Comparison of ENCODE assay signal across 10 cellular contexts in genomic region chr1:155081472-155082300, GRCh38. TPM values are rescaled to one million over a fixed set of nuclear protein-coding genes. Genes with fewer than 3 reads are reported as not detected.
DNase-seq lines count a peak whose midpoint lies in the region; ATAC-seq and TF ChIP-seq lines count a peak whose summit lies in the region.
"Had no signal": no experiment of that assay in that cellular context is flagged by ENCODE, and none has a peak within 500 bp of the region (broad histone marks: within the 10 kb centered on the region; RNA-seq: fewer than 3 reads in every experiment).

No MANE protein-coding gene starts in this region.

- H3K4me3 ChIP-seq in Peyer's patch: peak overlapping the region in 3 of 4 donors; percentile 25 to 64 (median 39)
- peak overlapping the region; percentile 18 to 42 (median 28) for H3K4me3 ChIP-seq in esophagus muscularis mucosa
- H3K4me3 ChIP-seq: body of pancreas had no signal

- peak overlapping the region; percentile 77 for H3K4me3 Mint-ChIP-seq in stimulated activated effector memory CD8-positive, alpha-beta T cell treated with anti-CD3 and anti-CD28 coated beads, Interleukin-12 subunit alpha, Interleukin-12 subunit beta, amount 100 ng/mL, for 72 hours

- H3K4me1 ChIP-seq in Peyer's patch (peaks cover 23 to 77% (median 51%) of the 10 kb centered on the region in 4 donors), esophagus muscularis mucosa (peaks cover 60 to 80% (median 71%) of the 10 kb centered on the region in 4 donors)

- H3K27ac ChIP-seq in Peyer's patch (no peak overlapping the region), esophagus muscularis mucosa (replicated peaks in 1 of 4) (no peak overlapping the region)
- H3K27ac ChIP-seq: body of pancreas had no signal

- H3K36me3 ChIP-seq in Peyer's patch (no peaks in the 10 kb centered on the region), esophagus muscularis mucosa (no peaks in the 10 kb centered on the region)

- ATAC-seq in stimulated activated effector memory CD8-positive, alpha-beta T cell treated with anti-CD3 and anti-CD28 coated beads, Interleukin-12 subunit alpha, Interleukin-12 subunit beta, amount 100 ng/mL, for 72 hours: no peak
- ATAC-seq in HG02981 (IDR thresholded peaks at IDR 0.05; ENCODE audit: unreplicated experiment): no peak
- ATAC-seq: body of pancreas had no signal

- TF ChIP-seq CTCF in Peyer's patch (IDR thresholded peaks at IDR 0.05) (no peak), esophagus muscularis mucosa (IDR thresholded peaks at IDR 0.05) (no peak)

- DNase-seq in SIG-M5 treated with dmso at 0.1 percent for 504 hours (lab: John Stamatoyannopoulos, UW; ENCODE audit: unreplicated experiment): peak; percentile 65
- DNase-seq in SIG-M5 (lab: John Stamatoyannopoulos, UW): no peak
- peak in 1 of 3 donors; percentile 69 for DNase-seq in Peyer's patch
- DNase-seq in esophagus muscularis mucosa (ENCODE audit: extremely low spot score): no peak
- DNase-seq in stimulated activated effector memory CD8-positive, alpha-beta T cell treated with anti-CD3 and anti-CD28 coated beads, Interleukin-12 subunit alpha, Interleukin-12 subunit beta, amount 100 ng/mL, for 72 hours (ENCODE audit: low spot score in 2 of 2): no peak
- no peak for DNase-seq in NCI-H1092 (lab: John Stamatoyannopoulos, UW)
- DNase-seq in midbrain (lab: John Stamatoyannopoulos, UW): no peak
- DNase-seq: AML-193 had no signal

- no peak for TF ChIP-seq POLR2A in Peyer's patch (IDR thresholded peaks at IDR 0.05)
- no peak for TF ChIP-seq POLR2A in esophagus muscularis mucosa (IDR thresholded peaks at IDR 0.05; ENCODE audit: low read depth)

- 9% methylated on average over 34 of the region's 68 CpGs for WGBS in esophagus muscularis mucosa

- H3K27me3 ChIP-seq in Peyer's patch (peaks cover 0 to 47% of the 10 kb centered on the region in 2 donors), esophagus muscularis mucosa (peaks cover 16 to 54% (median 52%) of the 10 kb centered on the region in 4 donors)

- no peak overlapping the region for H3K27ac Mint-ChIP-seq in stimulated activated effector memory CD8-positive, alpha-beta T cell treated with anti-CD3 and anti-CD28 coated beads, Interleukin-12 subunit alpha, Interleukin-12 subunit beta, amount 100 ng/mL, for 72 hours

- peaks cover 60% of the 10 kb centered on the region for H3K4me1 Mint-ChIP-seq in stimulated activated effector memory CD8-positive, alpha-beta T cell treated with anti-CD3 and anti-CD28 coated beads, Interleukin-12 subunit alpha, Interleukin-12 subunit beta, amount 100 ng/mL, for 72 hours

- intact Hi-C loops in esophagus muscularis mucosa (cut with DNase I): no loop called here

- H3K9me3 Mint-ChIP-seq in stimulated activated effector memory CD8-positive, alpha-beta T cell treated with anti-CD3 and anti-CD28 coated beads, Interleukin-12 subunit alpha, Interleukin-12 subunit beta, amount 100 ng/mL, for 72 hours: no peaks in the 10 kb centered on the region

- H3K9me3 ChIP-seq in Peyer's patch (no peaks in the 10 kb centered on the region), esophagus muscularis mucosa (no peaks in the 10 kb centered on the region)
- H3K9me3 ChIP-seq: body of pancreas had no signal

- no peak for TF ChIP-seq EP300 in esophagus muscularis mucosa (IDR thresholded peaks at IDR 0.05)

- peaks cover 21% of the 10 kb centered on the region for H3K36me3 Mint-ChIP-seq in stimulated activated effector memory CD8-positive, alpha-beta T cell treated with anti-CD3 and anti-CD28 coated beads, Interleukin-12 subunit alpha, Interleukin-12 subunit beta, amount 100 ng/mL, for 72 hours

RNA-seq across cellular contexts. Expression of gene EFNA3, which starts 3.0 kb away (rescaled TPM):
- total RNA-seq in Peyer's patch (1 to 10 TPM; 2.3 to 8.7 (median 5.3) TPM), esophagus muscularis mucosa (1 to 10 TPM in 2 of 4 donors, under 1 TPM in 1, not detected in 1; 0.91 to 1.7 (median 1.7) TPM)

RNA-seq across cellular contexts. Expression of gene EFNA4, which starts 18.1 kb away (rescaled TPM):
- total RNA-seq in Peyer's patch: 10 to 100 TPM in 3 of 4 donors, 1 to 10 TPM in 1; 2.5 to 39.6 (median 18.2) TPM
- total RNA-seq in esophagus muscularis mucosa: 1 to 10 TPM in 3 of 4 donors, under 1 TPM in 1; 0.83 to 4.5 (median 3.2) TPM

RNA-seq across cellular contexts. Expression of gene ADAM15, which starts 30.6 kb away (rescaled TPM):
- total RNA-seq in Peyer's patch: 100 to 1,000 TPM; 111 to 191 (median 126) TPM
- 100 to 1,000 TPM in 2 of 4 donors, 10 to 100 TPM in 2; 61.5 to 142 (median 115) TPM for total RNA-seq in esophagus muscularis mucosa

RNA-seq across cellular contexts. Expression of gene EFNA1, which starts 46.0 kb away (rescaled TPM):
- total RNA-seq in Peyer's patch (100 to 1,000 TPM in 3 of 4 donors, 10 to 100 TPM in 1; 13.2 to 166 (median 145) TPM), esophagus muscularis mucosa (10 to 100 TPM; 11.2 to 37.3 (median 27.5) TPM)

RNA-seq across cellular contexts. Expression of gene DCST1, which starts 48.1 kb away (rescaled TPM):
- total RNA-seq in Peyer's patch (1 to 10 TPM in 1 of 4 donors, under 1 TPM in 1, not detected in 2; 0.88 to 2.7 TPM), esophagus muscularis mucosa (under 1 TPM in 1 of 4 donors, not detected in 3; 0.42 TPM)
- total RNA-seq: body of pancreas had no signal
